ENCODE assay signal across 14 cellular contexts in genomic region chr16:15990902-15991301, GRCh38. TPM values are rescaled to one million over a fixed set of nuclear protein-coding genes. Genes with fewer than 3 reads are reported as not detected.
DNase-seq lines count a peak whose midpoint lies in the region; ATAC-seq and TF ChIP-seq lines count a peak whose summit lies in the region.
"Had no signal": no experiment of that assay in that cellular context is flagged by ENCODE, and none has a peak within 500 bp of the region (broad histone marks: within the 10 kb centered on the region; RNA-seq: fewer than 3 reads in every experiment).

No MANE protein-coding gene starts in this region.

- H3K27me3 ChIP-seq in SK-N-SH (ENCODE audit: insufficient read depth): no peaks in the 10 kb centered on the region
- no peaks in the 10 kb centered on the region for H3K27me3 ChIP-seq in stomach smooth muscle (ENCODE audit: control insufficient read depth in 1 of 2, insufficient read depth in 2 of 2, low read length in 2 of 2)
- no peaks in the 10 kb centered on the region for H3K27me3 ChIP-seq in osteoblast (ENCODE audit: insufficient read depth, low read length)
- H3K27me3 ChIP-seq: SJCRH30 had no signal

- WGBS in SK-N-SH (ENCODE audit: low lambda C conversion rate): 88% methylated on average over 14 of the region's 14 CpGs

- POLR2A ChIA-PET in SK-N-SH (lab: Yijun Ruan, JAX): no interaction called here
- POLR2A ChIA-PET in RWPE1 (lab: Yijun Ruan, JAX; ENCODE audit: low non-redundant PET): no interaction called here

- H3K9me3 ChIP-seq in SK-N-SH (no peaks in the 10 kb centered on the region), stomach smooth muscle (ENCODE audit: control insufficient read depth in 2 of 2, low read length in 2 of 2) (no peaks in the 10 kb centered on the region), osteoblast (ENCODE audit: low read depth, low read length) (no peaks in the 10 kb centered on the region)
- H3K9me3 ChIP-seq: SJCRH30 had no signal

- no peak overlapping the region for H3K9ac ChIP-seq in SK-N-SH
- no peak overlapping the region for H3K9ac ChIP-seq in stomach smooth muscle (ENCODE audit: low read length in 2 of 2)

- no peak overlapping the region for H2AFZ ChIP-seq in SK-N-SH (ENCODE audit: low read depth)
- H2AFZ ChIP-seq in osteoblast (ENCODE audit: low read length): no peak overlapping the region

- H3F3A ChIP-seq in SK-N-SH (replicated peaks; ENCODE audit: insufficient read depth): no peaks in the 10 kb centered on the region

- H3K27ac ChIP-seq in SK-N-SH (ENCODE audit: low read depth in 2 of 2, low read length in 1 of 2): peak overlapping the region in 1 of 2 experiments; percentile 51; a peak in 1 of 4 replicates
- H3K27ac ChIP-seq in RWPE1: 0 out of 2 replicates have a peak overlapping the region, but pooled peaks have one; percentile 5
- H3K27ac ChIP-seq in stomach smooth muscle (ENCODE audit: low read length): peak overlapping the region; percentile 41
- H3K27ac ChIP-seq in osteoblast (ENCODE audit: low read depth, low read length): no peak overlapping the region
- H3K27ac ChIP-seq: SJCRH30 had no signal

- DNase-seq in SK-N-SH (peak; percentile 62), RWPE1 (ENCODE audit: low spot score) (no peak), left kidney (ENCODE audit: low read depth, low spot score) (peak; percentile 45), osteoblast (ENCODE audit: insufficient read length, low spot score, missing footprints) (no peak), T-helper 1 cell (no peak)
- DNase-seq: COR-L47, NCI-H1048, NCI-H2107, NCI-H226, RPMI8226, SJCRH30 had no signal

- ATAC-seq in SK-N-SH treated with all-trans-retinoic acid at 6 μM for 48 hours (no peak), HG02885 (IDR thresholded peaks at IDR 0.05; ENCODE audit: poor library complexity, unreplicated experiment) (no peak)

- TF ChIP-seq CTCF in SK-N-SH (IDR thresholded peaks at IDR 0.05): no peak
- no peak for TF ChIP-seq CTCF in RWPE1 (conservative IDR thresholded peaks at IDR 0.05; ENCODE audit: low read depth)
- no peak for TF ChIP-seq CTCF in osteoblast (IDR thresholded peaks at IDR 0.05; ENCODE audit: extremely low read depth, low read depth, low read length)

- H3K79me2 ChIP-seq in SK-N-SH (ENCODE audit: insufficient read depth) (peaks cover 92% of the 10 kb centered on the region), osteoblast (ENCODE audit: insufficient read depth, low read length) (peaks cover 70% of the 10 kb centered on the region)

- CTCF ChIA-PET in SK-N-SH (lab: Yijun Ruan, JAX) (interaction anchor here (0.7 to 1.4 kb wide), 3 partner anchors 17 to 173 kb away, joined by 3 read pairs; no protein-coding TSS in a partner anchor), RWPE1 (lab: Yijun Ruan, JAX) (no interaction called here)

- 0 out of 2 replicates have a peak, but pooled peaks cover 7% of the 10 kb centered on the region for H4K20me1 ChIP-seq in SK-N-SH (ENCODE audit: insufficient read depth)
- H4K20me1 ChIP-seq in osteoblast (ENCODE audit: insufficient read depth, low read length): peaks cover 19% of the 10 kb centered on the region

- no peaks in the 10 kb centered on the region for H3K36me3 ChIP-seq in SK-N-SH (replicated peaks in 1 of 2; ENCODE audit: control insufficient read depth in 1 of 2, insufficient read depth in 2 of 2, low read length in 1 of 2)
- H3K36me3 ChIP-seq in stomach smooth muscle (ENCODE audit: control insufficient read depth in 2 of 2, insufficient read depth in 2 of 2, low read length in 2 of 2): no peaks in the 10 kb centered on the region
- H3K36me3 ChIP-seq in osteoblast (ENCODE audit: insufficient read depth, low read length): peaks cover 5% of the 10 kb centered on the region
- H3K36me3 ChIP-seq: SJCRH30 had no signal

- H3K9me2 ChIP-seq in SK-N-SH: no peaks in the 10 kb centered on the region

- peak; percentile 52 for TF ChIP-seq RAD21 in SK-N-SH (IDR thresholded peaks at IDR 0.05; ENCODE audit: low read length)

- H3K4me2 ChIP-seq in SK-N-SH (no peak overlapping the region), osteoblast (ENCODE audit: insufficient read depth, low read length) (no peak overlapping the region)

- H3K4me1 ChIP-seq in SK-N-SH (ENCODE audit: control insufficient read depth in 1 of 2, insufficient read depth in 2 of 2, low read depth in 1 of 2, low read length in 1 of 2) (peaks cover 27 to 33% of the 10 kb centered on the region in 2 experiments; a peak in 3 of 4 replicates), stomach smooth muscle (ENCODE audit: control insufficient read depth, insufficient read depth, low read length) (peaks cover 53% of the 10 kb centered on the region), osteoblast (ENCODE audit: insufficient read depth, low read length) (peaks cover 54% of the 10 kb centered on the region)

- H3K4me3 ChIP-seq in SK-N-SH (ENCODE audit: low read depth in 2 of 2, low read length in 1 of 2) (no peak overlapping the region), stomach smooth muscle (ENCODE audit: low read length in 2 of 2) (no peak overlapping the region), osteoblast (ENCODE audit: insufficient read depth, low read length) (no peak overlapping the region)
- H3K4me3 ChIP-seq: SJCRH30 had no signal

- no peak for TF ChIP-seq EP300 in SK-N-SH (IDR thresholded peaks at IDR 0.05; ENCODE audit: borderline replicate concordance in 1 of 2, low read depth in 1 of 2, low read length in 1 of 2)

TF ChIP-seq in SK-N-SH, 30 proteins besides CTCF, POLR2A, EP300 and RAD21:
- peak; percentile 47; the same call in 1 of the 2 replicates for TF ChIP-seq GATA2 (CRISPR knock-in tag; IDR thresholded peaks at IDR 0.05)
- no peak for TF ChIP-seq ELF1 (IDR thresholded peaks at IDR 0.05)
- TF ChIP-seq RCOR1 (IDR thresholded peaks at IDR 0.05; ENCODE audit: low read length): 0 out of 2 replicates have a peak, but pooled peaks have one; percentile 20
- TF ChIP-seq MXI1 (IDR thresholded peaks at IDR 0.05; ENCODE audit: low read depth, low read length): peak; percentile 29; the same call in 1 of the 2 replicates
- no peak; the same call in 1 of the 2 replicates for TF ChIP-seq SMC3 (IDR thresholded peaks at IDR 0.05; ENCODE audit: low read depth, low read length)

TF ChIP-seq in SK-N-SH treated with all-trans-retinoic acid at 6 μM for 48 hours, 23 proteins besides CTCF, POLR2A, EP300 and RAD21 (continues in another document):
- TF ChIP-seq OSR1 (CRISPR knock-in tag; IDR thresholded peaks at IDR 0.05) (no peak), TCF4 (CRISPR knock-in tag; IDR thresholded peaks at IDR 0.05; ENCODE audit: borderline replicate concordance) (no peak), SNAI2 (CRISPR knock-in tag; IDR thresholded peaks at IDR 0.05) (no peak), ZNF565 (CRISPR knock-in tag; conservative IDR thresholded peaks at IDR 0.05; ENCODE audit: low read depth) (no peak), CSDC2 (CRISPR knock-in tag; IDR thresholded peaks at IDR 0.05) (no peak), BACH2 (CRISPR knock-in tag; IDR thresholded peaks at IDR 0.05; ENCODE audit: borderline replicate concordance) (no peak), ISL1 (CRISPR knock-in tag; IDR thresholded peaks at IDR 0.05) (no peak), ARNTL (CRISPR knock-in tag; IDR thresholded peaks at IDR 0.05; ENCODE audit: borderline replicate concordance, low read depth) (no peak), GLIS3 (CRISPR knock-in tag; IDR thresholded peaks at IDR 0.05) (no peak), CREB5 (CRISPR knock-in tag; IDR thresholded peaks at IDR 0.05; ENCODE audit: low read depth) (no peak), ZFP30 (CRISPR knock-in tag; IDR thresholded peaks at IDR 0.05) (no peak), ESRRG (CRISPR knock-in tag; IDR thresholded peaks at IDR 0.05) (no peak), RARB (CRISPR knock-in tag; IDR thresholded peaks at IDR 0.05) (no peak), PPARA (CRISPR knock-in tag; IDR thresholded peaks at IDR 0.05; ENCODE audit: borderline replicate concordance) (no peak)
- TF ChIP-seq, protein P1, sequence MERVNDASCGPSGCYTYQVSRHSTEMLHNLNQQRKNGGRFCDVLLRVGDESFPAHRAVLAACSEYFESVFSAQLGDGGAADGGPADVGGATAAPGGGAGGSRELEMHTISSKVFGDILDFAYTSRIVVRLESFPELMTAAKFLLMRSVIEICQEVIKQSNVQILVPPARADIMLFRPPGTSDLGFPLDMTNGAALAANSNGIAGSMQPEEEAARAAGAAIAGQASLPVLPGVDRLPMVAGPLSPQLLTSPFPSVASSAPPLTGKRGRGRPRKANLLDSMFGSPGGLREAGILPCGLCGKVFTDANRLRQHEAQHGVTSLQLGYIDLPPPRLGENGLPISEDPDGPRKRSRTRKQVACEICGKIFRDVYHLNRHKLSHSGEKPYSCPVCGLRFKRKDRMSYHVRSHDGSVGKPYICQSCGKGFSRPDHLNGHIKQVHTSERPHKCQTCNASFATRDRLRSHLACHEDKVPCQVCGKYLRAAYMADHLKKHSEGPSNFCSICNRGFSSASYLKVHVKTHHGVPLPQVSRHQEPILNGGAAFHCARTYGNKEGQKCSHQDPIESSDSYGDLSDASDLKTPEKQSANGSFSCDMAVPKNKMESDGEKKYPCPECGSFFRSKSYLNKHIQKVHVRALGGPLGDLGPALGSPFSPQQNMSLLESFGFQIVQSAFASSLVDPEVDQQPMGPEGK (CRISPR knock-in tag; IDR thresholded peaks at IDR 0.05; ENCODE audit: borderline replicate concordance): no peak

RNA-seq across cellular contexts. Expression of gene ABCC1, which starts 41.5 kb away (rescaled TPM):
- 17.7 and 23.7 TPM in 2 replicates for polyA plus RNA-seq in SK-N-SH (2012; rRNA removed)
- polyA plus RNA-seq in SK-N-SH (2012; cell fraction: cytosol; rRNA removed): 13.4 and 19.1 TPM in 2 replicates
- 49.9 and 61.1 TPM in 2 replicates for polyA plus RNA-seq in SK-N-SH (2012; cell fraction: nucleus; rRNA removed)
- 33.7 and 37.7 TPM in 2 replicates for total RNA-seq in osteoblast

Comparison
In these comparisons a context has a peak if more than half of its experiments do, and no peak if none do; other contexts are left out.
1. DNase-seq: peak in SK-N-SH (single experiment) and left kidney (single experiment); none in RWPE1 (single experiment), osteoblast (single experiment) and T-helper 1 cell (0 of 5).